Comparison of ENCODE assay signal across 1 cellular context in genomic region chr17:78232774-78233173, GRCh38.
A peak's percentile ranks its signal among the peaks of the same experiment; 100 is the strongest.
TF ChIP-seq lines count a peak whose summit lies in the region.

No MANE protein-coding gene starts in this region.

TF ChIP-seq in HEK293, 187 proteins besides CTCF, POLR2A, EP300 and RAD21 (continued from another document):
- TF ChIP-seq ZBTB11 (tag by site-specific recombination; conservative IDR thresholded peaks at IDR 0.05; ENCODE audit: low read depth) (no peak), ZXDB (tag by site-specific recombination; IDR thresholded peaks at IDR 0.05) (no peak), ZNF18 (tag by site-specific recombination; IDR thresholded peaks at IDR 0.05) (peak; percentile 73), ZNF670 (tag by site-specific recombination; IDR thresholded peaks at IDR 0.05; ENCODE audit: low read depth) (no peak), ZNF514 (tag by site-specific recombination; IDR thresholded peaks at IDR 0.05) (no peak), ZNF23 (tag by site-specific recombination; IDR thresholded peaks at IDR 0.05; ENCODE audit: borderline replicate concordance) (no peak), ZNF155 (tag by site-specific recombination; IDR thresholded peaks at IDR 0.05) (no peak), ZNF580 (tag by site-specific recombination; IDR thresholded peaks at IDR 0.05) (no peak), ZNF600 (tag by site-specific recombination; IDR thresholded peaks at IDR 0.05) (no peak)
